8 cellular contexts compared by ENCODE assay signal in the genomic region with DNA sequence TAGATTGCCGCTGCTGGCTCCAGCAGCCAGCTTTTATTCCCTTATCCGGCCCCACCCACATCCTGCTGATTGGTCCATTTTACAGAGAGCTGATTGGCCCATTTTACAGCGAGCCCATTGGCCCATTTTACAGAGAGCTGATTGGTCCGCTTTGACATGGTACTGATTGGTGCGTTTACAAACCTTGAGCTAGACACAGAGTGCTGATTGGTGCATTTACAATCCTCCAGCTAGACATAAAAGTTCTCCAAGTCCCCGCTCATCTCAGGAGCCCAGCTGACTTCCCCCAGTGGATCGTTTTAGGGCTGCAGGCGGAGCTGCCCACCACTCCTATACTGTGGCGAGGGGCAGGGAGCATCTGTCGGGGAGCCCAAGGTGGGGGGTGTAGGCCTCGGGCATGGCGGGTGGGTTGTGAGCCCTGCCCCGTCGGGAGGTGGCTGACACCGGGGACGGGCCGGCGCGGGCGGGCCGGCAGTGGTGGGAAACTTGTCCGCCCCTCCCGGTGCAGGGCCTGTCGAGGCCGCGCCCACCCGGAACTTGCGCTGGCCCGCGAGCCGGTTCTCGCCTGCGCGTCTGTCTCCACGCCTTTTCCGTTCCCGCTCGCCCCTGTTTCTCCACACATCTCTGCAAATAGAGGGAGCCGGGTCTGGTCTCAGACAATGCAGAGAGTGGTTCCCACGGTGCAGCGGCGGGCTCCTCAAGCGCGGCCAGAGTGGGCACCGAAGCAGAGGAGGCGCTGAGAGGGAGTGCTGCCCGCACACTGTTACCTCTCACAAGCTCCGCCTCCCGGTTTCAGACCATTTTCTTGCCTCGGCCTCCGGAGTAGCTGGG.
DNase-seq lines count a peak whose midpoint lies in the region; ATAC-seq and TF ChIP-seq lines count a peak whose summit lies in the region.

No MANE protein-coding gene starts in this region.

- no peaks in the 10 kb centered on the region for H3K79me2 ChIP-seq in parathyroid adenoma
- no peaks in the 10 kb centered on the region for H3K79me2 ChIP-seq in MM.1S (ENCODE audit: low read length)

- H4K20me1 ChIP-seq in MM.1S (ENCODE audit: insufficient read depth, low read length) = no peaks in the 10 kb centered on the region

- peak; percentile 7 to 73 (median 47) for DNase-seq in CD8-positive, alpha-beta memory T cell
- DNase-seq in activated CD4-positive, alpha-beta memory T cell treated with anti-CD3 and anti-CD28 coated beads, Interleukin-2, amount 10 ng/mL, durations not matched to agents 7 days and 5 days = peak; percentile 47
- peak; percentile 92 for DNase-seq in esophagus muscularis mucosa (ENCODE audit: extremely low spot score)
- no peak for DNase-seq in MM.1S
- DNase-seq in D341Med (ENCODE audit: low spot score) = no peak

- no peak for TF ChIP-seq EP300 in esophagus muscularis mucosa (IDR thresholded peaks at IDR 0.05)

- peak in 1 of 3 experiments; percentile 25 for TF ChIP-seq CTCF in esophagus muscularis mucosa (IDR thresholded peaks at IDR 0.05)
- no peak for TF ChIP-seq CTCF in parathyroid adenoma (IDR thresholded peaks at IDR 0.05)
- no peak for TF ChIP-seq CTCF in MM.1S (IDR thresholded peaks at IDR 0.05; ENCODE audit: low read length)

- H3K27me3 Mint-ChIP-seq in CD8-positive, alpha-beta memory T cell = peaks cover 1 to 22% of the 10 kb centered on the region in 2 donors
- peaks cover 33% of the 10 kb centered on the region for H3K27me3 Mint-ChIP-seq in activated CD4-positive, alpha-beta memory T cell treated with anti-CD3 and anti-CD28 coated beads, Interleukin-2, amount 10 ng/mL, durations not matched to agents 7 days and 5 days

- H3K27me3 ChIP-seq in CD8-positive, alpha-beta memory T cell (ENCODE audit: insufficient read depth, low read length, poor library complexity, severe bottlenecking) = no peaks in the 10 kb centered on the region
- H3K27me3 ChIP-seq in esophagus muscularis mucosa (no peaks in the 10 kb centered on the region), parathyroid adenoma (ENCODE audit: control insufficient read depth, insufficient read depth, low read length) (no peaks in the 10 kb centered on the region), MM.1S (replicated peaks; ENCODE audit: insufficient read depth, low read length) (no peaks in the 10 kb centered on the region)

- peak overlapping the region; percentile 27 for H3K27ac ChIP-seq in CD8-positive, alpha-beta memory T cell (ENCODE audit: low read depth, low read length)
- H3K27ac ChIP-seq in esophagus muscularis mucosa (replicated peaks in 1 of 4) = peak overlapping the region; percentile 11 to 72 (median 67)
- H3K27ac ChIP-seq in parathyroid adenoma = no peak overlapping the region
- no peak overlapping the region for H3K27ac ChIP-seq in MM.1S (ENCODE audit: low read length)

- H3K4me2 ChIP-seq in parathyroid adenoma (ENCODE audit: low read length) (no peak overlapping the region), MM.1S (ENCODE audit: low read depth, low read length) (no peak overlapping the region)

- H3K4me1 ChIP-seq in CD8-positive, alpha-beta memory T cell (ENCODE audit: insufficient read depth, low read length) = no peaks in the 10 kb centered on the region
- H3K4me1 ChIP-seq in esophagus muscularis mucosa (peaks cover 0 to 29% (median 18%) of the 10 kb centered on the region in 4 donors), parathyroid adenoma (no peaks in the 10 kb centered on the region), MM.1S (ENCODE audit: low read length) (no peaks in the 10 kb centered on the region)

- no peaks in the 10 kb centered on the region for H3F3A ChIP-seq in MM.1S (ENCODE audit: insufficient read depth, low read length)

- POLR2A ChIA-PET in CD8-positive, alpha-beta memory T cell (lab: Charles Lee) = no interaction called here
- POLR2A ChIA-PET in activated CD4-positive, alpha-beta memory T cell treated with anti-CD3 and anti-CD28 coated beads, Interleukin-2, amount 10 ng/mL, durations not matched to agents 7 days and 5 days (lab: Charles Lee) = interaction anchor here (1.1 kb wide), 1 partner anchor 252 kb away, joined by 3 read pairs; no protein-coding TSS in a partner anchor

- intact Hi-C loops in esophagus muscularis mucosa (cut with DNase I) = loop anchor here (10.0 kb wide), 1 partner anchor 69 kb away; no protein-coding TSS in a partner anchor

- H3K27ac Mint-ChIP-seq in CD8-positive, alpha-beta memory T cell = peak overlapping the region in 6 of 8 donors; percentile 48 to 91 (median 82)
- H3K27ac Mint-ChIP-seq in activated CD4-positive, alpha-beta memory T cell treated with anti-CD3 and anti-CD28 coated beads, Interleukin-2, amount 10 ng/mL, durations not matched to agents 7 days and 5 days = peak overlapping the region; percentile 40

- WGBS in esophagus muscularis mucosa = 56% methylated on average over 16 of the region's 51 CpGs

- H3K4me3 Mint-ChIP-seq in CD8-positive, alpha-beta memory T cell = peak overlapping the region; percentile 81 to 91 (median 85)
- peak overlapping the region; percentile 63 for H3K4me3 Mint-ChIP-seq in activated CD4-positive, alpha-beta memory T cell treated with anti-CD3 and anti-CD28 coated beads, Interleukin-2, amount 10 ng/mL, durations not matched to agents 7 days and 5 days

- CTCF ChIA-PET in CD8-positive, alpha-beta memory T cell (lab: Charles Lee) = interaction anchor here (0.6 kb wide), 1 partner anchor 28 kb away, joined by 3 read pairs; no protein-coding TSS in a partner anchor
- CTCF ChIA-PET in activated CD4-positive, alpha-beta memory T cell treated with anti-CD3 and anti-CD28 coated beads, Interleukin-2, amount 10 ng/mL, durations not matched to agents 7 days and 5 days (lab: Charles Lee) = no interaction called here

- peak overlapping the region; percentile 33 for H2AFZ ChIP-seq in parathyroid adenoma
- no peak overlapping the region for H2AFZ ChIP-seq in MM.1S (ENCODE audit: low read length)

- no peak overlapping the region for H3K9ac ChIP-seq in parathyroid adenoma
- no peak overlapping the region for H3K9ac ChIP-seq in MM.1S (ENCODE audit: low read length)

- H3K9me2 ChIP-seq in MM.1S (replicated peaks; ENCODE audit: insufficient read depth, low read length) = no peaks in the 10 kb centered on the region

- no peaks in the 10 kb centered on the region for H3K9me3 ChIP-seq in CD8-positive, alpha-beta memory T cell (ENCODE audit: low read length)
- H3K9me3 ChIP-seq in esophagus muscularis mucosa = no peaks in the 10 kb centered on the region
- H3K9me3 ChIP-seq in parathyroid adenoma (ENCODE audit: control insufficient read depth, low read length) = no peaks in the 10 kb centered on the region
- H3K9me3 ChIP-seq in MM.1S (replicated peaks; ENCODE audit: insufficient read depth, low read length) = no peaks in the 10 kb centered on the region

- peaks cover 17 to 22% (median 20%) of the 10 kb centered on the region in 3 donors for H3K4me1 Mint-ChIP-seq in CD8-positive, alpha-beta memory T cell
- H3K4me1 Mint-ChIP-seq in activated CD4-positive, alpha-beta memory T cell treated with anti-CD3 and anti-CD28 coated beads, Interleukin-2, amount 10 ng/mL, durations not matched to agents 7 days and 5 days = peaks cover 20% of the 10 kb centered on the region

- no peak for TF ChIP-seq POLR2A in esophagus muscularis mucosa (IDR thresholded peaks at IDR 0.05; ENCODE audit: low read depth)

- H3K36me3 Mint-ChIP-seq in CD8-positive, alpha-beta memory T cell = no peaks in the 10 kb centered on the region
- peaks cover 7% of the 10 kb centered on the region for H3K36me3 Mint-ChIP-seq in activated CD4-positive, alpha-beta memory T cell treated with anti-CD3 and anti-CD28 coated beads, Interleukin-2, amount 10 ng/mL, durations not matched to agents 7 days and 5 days (ENCODE audit: low read depth)

- peak overlapping the region; percentile 55 for H3K4me3 ChIP-seq in CD8-positive, alpha-beta memory T cell (ENCODE audit: low read length)
- H3K4me3 ChIP-seq in esophagus muscularis mucosa = peak overlapping the region; percentile 55 to 67 (median 59)
- H3K4me3 ChIP-seq in parathyroid adenoma (ENCODE audit: low read depth, low read length) = no peak overlapping the region
- H3K4me3 ChIP-seq in MM.1S (ENCODE audit: low read length) = no peak overlapping the region

- no peaks in the 10 kb centered on the region for H3K36me3 ChIP-seq in CD8-positive, alpha-beta memory T cell (ENCODE audit: insufficient read depth, low read length)
- H3K36me3 ChIP-seq in esophagus muscularis mucosa = no peaks in the 10 kb centered on the region
- H3K36me3 ChIP-seq in parathyroid adenoma (ENCODE audit: control insufficient read depth, insufficient read depth, low read length) = no peaks in the 10 kb centered on the region
- no peaks in the 10 kb centered on the region for H3K36me3 ChIP-seq in MM.1S (replicated peaks; ENCODE audit: insufficient read depth, low read length)

- H3K9me3 Mint-ChIP-seq in CD8-positive, alpha-beta memory T cell = peaks cover 0 to 4% (median 0%) of the 10 kb centered on the region in 5 donors
- H3K9me3 Mint-ChIP-seq in activated CD4-positive, alpha-beta memory T cell treated with anti-CD3 and anti-CD28 coated beads, Interleukin-2, amount 10 ng/mL, durations not matched to agents 7 days and 5 days = peaks cover 4% of the 10 kb centered on the region

- ATAC-seq in GM19467 (IDR thresholded peaks at IDR 0.05; ENCODE audit: unreplicated experiment) = no peak
- no peak for ATAC-seq in HG02678 (IDR thresholded peaks at IDR 0.05; ENCODE audit: unreplicated experiment)

Comparison
In these comparisons a context has a peak if more than half of its experiments do, and no peak if none do; other contexts are left out.
1. DNase-seq: peak in CD8-positive, alpha-beta memory T cell (5 of 5), activated CD4-positive, alpha-beta memory T cell treated with anti-CD3 and anti-CD28 coated beads, Interleukin-2, amount 10 ng/mL, durations not matched to agents 7 days and 5 days (single experiment) and esophagus muscularis mucosa (single experiment); none in MM.1S (single experiment) and D341Med (single experiment).
2. H3K27ac ChIP-seq: peak in CD8-positive, alpha-beta memory T cell (single experiment) and esophagus muscularis mucosa (4 of 4); none in parathyroid adenoma (single experiment) and MM.1S (single experiment).
3. H3K4me3 ChIP-seq: peak in CD8-positive, alpha-beta memory T cell (single experiment) and esophagus muscularis mucosa (4 of 4); none in parathyroid adenoma (single experiment) and MM.1S (single experiment).